ENCODE assay signal across 8 cellular contexts in genomic region chr19:5292453-5292842, GRCh38. TPM values are rescaled to one million over a fixed set of nuclear protein-coding genes. Genes with fewer than 3 reads are reported as not detected.
DNase-seq lines count a peak whose midpoint lies in the region; ATAC-seq, FAIRE-seq and TF ChIP-seq lines count a peak whose summit lies in the region.

No MANE protein-coding gene starts in this region.

- TF ChIP-seq POLR2A in HepG2 (IDR thresholded peaks at IDR 0.05; ENCODE audit: insufficient read depth in 1 of 2, low read depth in 2 of 2, low read length in 2 of 2): no peak
- no peak for TF ChIP-seq POLR2A in erythroblast (IDR thresholded peaks at IDR 0.05; ENCODE audit: low read length)

- H3K9me3 ChIP-seq in BE2C (no peaks in the 10 kb centered on the region), Karpas-422 (ENCODE audit: low read length) (no peaks in the 10 kb centered on the region), HepG2 (ENCODE audit: low read length) (no peaks in the 10 kb centered on the region)

- POLR2A ChIA-PET in HepG2 (lab: Yijun Ruan, JAX): interaction anchor here (1.0 kb wide), 1 partner anchor 48 kb away, joined by 3 read pairs; the partner anchor contains the start of gene PTPRS

- H3K27me3 ChIP-seq in BE2C (no peaks in the 10 kb centered on the region), Karpas-422 (ENCODE audit: low read length) (no peaks in the 10 kb centered on the region), bronchial epithelial cell (ENCODE audit: control insufficient read depth, insufficient read depth, low read length) (peaks cover 2% of the 10 kb centered on the region), HepG2 (ENCODE audit: control insufficient read depth in 1 of 2, insufficient read depth in 2 of 2, low read length in 2 of 2) (no peaks in the 10 kb centered on the region)

- H3K27ac ChIP-seq in Karpas-422 (ENCODE audit: low read length) (no peak overlapping the region), HepG2 (ENCODE audit: extremely low read length, insufficient read depth, low read length) (no peak overlapping the region)

- 48% methylated on average over 5 of the region's 19 CpGs for WGBS in HepG2 (ENCODE audit: low lambda C conversion rate)

- TF ChIP-seq CTCF in BE2C (IDR thresholded peaks at IDR 0.05; ENCODE audit: low read depth, low read length) (no peak), bronchial epithelial cell (IDR thresholded peaks at IDR 0.05; ENCODE audit: insufficient read depth, low read length, severe bottlenecking) (no peak), HepG2 (CRISPR knock-in tag; IDR thresholded peaks at IDR 0.05) (no peak)

- no peaks in the 10 kb centered on the region for H3K9me2 ChIP-seq in Karpas-422 (replicated peaks; ENCODE audit: insufficient read depth, low read length)

- H3K4me2 ChIP-seq in Karpas-422 (ENCODE audit: low read depth, low read length, poor library complexity, severe bottlenecking): peak overlapping the region; percentile 70
- peak overlapping the region; percentile 97 for H3K4me2 ChIP-seq in HepG2 (ENCODE audit: low read depth, low read length)

- H2AFZ ChIP-seq in Karpas-422 (ENCODE audit: low read length): no peak overlapping the region
- no peak overlapping the region for H2AFZ ChIP-seq in HepG2 (ENCODE audit: low read length)

- H3K9ac ChIP-seq in Karpas-422 (ENCODE audit: low read length) (peak overlapping the region; percentile 76), HepG2 (ENCODE audit: insufficient read depth, low read depth, low read length) (peak overlapping the region; percentile 63; the same call in 1 of the 2 replicates)

- TF ChIP-seq RAD21 in HepG2 (CRISPR knock-in tag; IDR thresholded peaks at IDR 0.05): no peak

- peaks cover 19% of the 10 kb centered on the region for H3K79me2 ChIP-seq in Karpas-422 (ENCODE audit: low read length)
- H3K79me2 ChIP-seq in HepG2 (ENCODE audit: insufficient read depth, low read length): peaks cover 8% of the 10 kb centered on the region

- DNase-seq in BE2C (no peak), Karpas-422 (peak; percentile 73), bronchial epithelial cell (ENCODE audit: low read depth) (no peak), HepG2 (ENCODE audit: low spot score) (no peak), superior temporal gyrus (ENCODE audit: extremely low spot score) (peak; percentile 26), SHP77 (lab: John Stamatoyannopoulos, UW) (no peak), erythroblast (lab: John Stamatoyannopoulos, UW) (no peak)

- intact Hi-C loops in HepG2 (cut with micrococcal nuclease; ENCODE audit: unreplicated experiment): no loop called here

- H3K4me3 ChIP-seq in BE2C (ENCODE audit: low read depth, low read length) (peak overlapping the region; percentile 56), Karpas-422 (ENCODE audit: low read length) (peak overlapping the region; percentile 74), bronchial epithelial cell (ENCODE audit: low read depth, low read length) (peak overlapping the region; percentile 55), HepG2 (replicated peaks in 1 of 3; ENCODE audit: insufficient read depth in 1 of 3, low read depth in 2 of 3, low read length in 3 of 3) (peak overlapping the region; percentile 63 to 78 (median 77))

- TF ChIP-seq EP300 in HepG2 (IDR thresholded peaks at IDR 0.05; ENCODE audit: low read depth in 2 of 2, low read length in 2 of 2) (no peak), HepG2 (CRISPR knock-in tag; IDR thresholded peaks at IDR 0.05; ENCODE audit: borderline replicate concordance) (no peak)

- H4K20me1 ChIP-seq in Karpas-422 (ENCODE audit: insufficient read depth, low read depth, low read length) (peaks cover 40% of the 10 kb centered on the region), HepG2 (ENCODE audit: insufficient read depth, low read length) (peaks cover 31% of the 10 kb centered on the region)

- FAIRE-seq in bronchial epithelial cell (lab: Jason Lieb, UNC) (no peak), HepG2 (lab: Jason Lieb, UNC) (no peak)

- no peaks in the 10 kb centered on the region for H3K36me3 ChIP-seq in BE2C
- H3K36me3 ChIP-seq in Karpas-422 (ENCODE audit: insufficient read depth, low read length): no peaks in the 10 kb centered on the region
- no peaks in the 10 kb centered on the region for H3K36me3 ChIP-seq in bronchial epithelial cell (ENCODE audit: control insufficient read depth, insufficient read depth, low read length)
- no peaks in the 10 kb centered on the region for H3K36me3 ChIP-seq in HepG2 (replicated peaks in 1 of 2; ENCODE audit: control insufficient read depth in 1 of 2, insufficient read depth in 2 of 2, low read length in 2 of 2)

- CTCF ChIA-PET in HepG2 (lab: Yijun Ruan, JAX; ENCODE audit: low intra/inter-chr PET ratio, low total read pairs): no interaction called here

- no TSS peak for BruUV-seq in HepG2 (replicated peaks; lab: Mats Ljungman, UMichigan)

- H3K4me1 ChIP-seq in BE2C (no peaks in the 10 kb centered on the region), Karpas-422 (ENCODE audit: low read length) (peaks cover 33% of the 10 kb centered on the region), HepG2 (ENCODE audit: insufficient read depth, low read length) (peaks cover 69% of the 10 kb centered on the region)

- in situ Hi-C loops in HepG2 (cut with HindIII; ENCODE audit: extremely low pct_ligation_motif_present, low pct_unique_long_range_greater_than_20kb): no loop called here

- ATAC-seq in HepG2 (peak; percentile 5), HG03460 (IDR thresholded peaks at IDR 0.05; ENCODE audit: unreplicated experiment) (no peak)

TF ChIP-seq in HepG2, 621 proteins besides CTCF, POLR2A, EP300 and RAD21 (continues in another document):
- TF ChIP-seq ZNF747 (CRISPR knock-in tag; IDR thresholded peaks at IDR 0.05; ENCODE audit: borderline replicate concordance) (0 out of 2 replicates have a peak, but pooled peaks have one; percentile 57), ZNF720 (CRISPR knock-in tag; IDR thresholded peaks at IDR 0.05) (no peak), ISX (CRISPR knock-in tag; conservative IDR thresholded peaks at IDR 0.05) (no peak), ZNF333 (CRISPR knock-in tag; IDR thresholded peaks at IDR 0.05; ENCODE audit: borderline replicate concordance) (no peak), ATM (IDR thresholded peaks at IDR 0.05; ENCODE audit: borderline replicate concordance) (no peak), ARID4A (CRISPR knock-in tag; IDR thresholded peaks at IDR 0.05; ENCODE audit: borderline replicate concordance) (0 out of 2 replicates have a peak, but pooled peaks have one; percentile 30), ZFP36L1 (CRISPR knock-in tag; IDR thresholded peaks at IDR 0.05) (no peak), SETDB1 (CRISPR knock-in tag; IDR thresholded peaks at IDR 0.05; ENCODE audit: borderline replicate concordance) (no peak)

RNA-seq across cellular contexts. Expression of gene PTPRS, which starts 48.2 kb away (rescaled TPM):
- 59.9 TPM for polyA plus RNA-seq in BE2C (2012; ENCODE audit: insufficient read depth, insufficient read length, low read depth)
- total RNA-seq in Karpas-422 (2014; rRNA removed; shearing (Covaris generic); ENCODE audit: low replicate concordance): 36.6 and 98.0 TPM in 2 replicates
- total RNA-seq in bronchial epithelial cell (7.4 and 10.3 TPM in 2 replicates), HepG2 (2016; rRNA removed; fragmentation: Illumina TruSeq; extraction: Trizol) (21.3 and 32.7 TPM in 2 replicates)
- total RNA-seq in HepG2 (2016; cell fraction: cytosol; rRNA removed; fragmentation: Illumina TruSeq; extraction: Trizol; ENCODE audit: low read depth): 8.8 and 10.2 TPM in 2 replicates
- 17.7 and 32.1 TPM in 2 replicates for total RNA-seq in HepG2 (2016; cell fraction: insoluble cytoplasmic fraction; rRNA removed; fragmentation: Illumina TruSeq; extraction: Trizol)
- 21.8 and 23.0 TPM in 2 replicates for total RNA-seq in HepG2 (2016; cell fraction: membrane; rRNA removed; fragmentation: Illumina TruSeq; extraction: Trizol)
- total RNA-seq in HepG2 (2016; cell fraction: nucleus; rRNA removed; fragmentation: Illumina TruSeq; extraction: Trizol): 57.4 and 62.6 TPM in 2 replicates
- polyA plus RNA-seq in HepG2 (2011; rRNA removed): 43.9 and 63.5 TPM in 2 replicates
- polyA plus RNA-seq in HepG2 (2011; cell fraction: cytosol; rRNA removed): 36.8 and 40.6 TPM in 2 replicates
- 194 and 221 TPM in 2 replicates for polyA plus RNA-seq in HepG2 (2011; cell fraction: nucleus; rRNA removed)
- 24.6 and 49.4 TPM in 2 replicates for polyA plus RNA-seq in HepG2 (2012)
- polyA plus RNA-seq in HepG2 (2016; cell fraction: cytosol; fragmentation: Illumina TruSeq; extraction: Trizol; ENCODE audit: low read depth): 4.6 and 4.7 TPM in 2 replicates
- 8.4 and 10.5 TPM in 2 replicates for polyA plus RNA-seq in HepG2 (2016; cell fraction: insoluble cytoplasmic fraction; fragmentation: Illumina TruSeq; extraction: Trizol; ENCODE audit: low read depth)
- polyA plus RNA-seq in HepG2 (2016; cell fraction: membrane; fragmentation: Illumina TruSeq; extraction: Trizol; ENCODE audit: low read depth): 5.1 and 5.2 TPM in 2 replicates
- 68.7 and 77.5 TPM in 2 replicates for polyA plus RNA-seq in HepG2 (2016; cell fraction: nucleus; fragmentation: Illumina TruSeq; extraction: Trizol; ENCODE audit: insufficient read depth, low read depth)
- 65.7 and 175 TPM in 2 replicates for polyA minus RNA-seq in HepG2 (2011; rRNA and poly(A)+ RNA removed; ENCODE audit: low replicate concordance)
- polyA minus RNA-seq in HepG2 (2011; cell fraction: cytosol; rRNA and poly(A)+ RNA removed): 79.6 and 103 TPM in 2 replicates
- 55.6 and 71.9 TPM in 2 replicates for polyA minus RNA-seq in HepG2 (2011; cell fraction: nucleus; rRNA and poly(A)+ RNA removed)

Comparison
In these comparisons a context has a peak if more than half of its experiments do, and no peak if none do; other contexts are left out.
1. DNase-seq: peak in Karpas-422 (single experiment) and superior temporal gyrus (single experiment); none in BE2C (single experiment), bronchial epithelial cell (single experiment), HepG2 (single experiment), SHP77 (0 of 2) and erythroblast (0 of 2).
2. Peak in every context shown above with its lines, with median percentiles within 50 percentile points of each other: H3K4me3 ChIP-seq.